Comparison of ENCODE assay signal across 22 cellular contexts in genomic region chr11:129257512-129257911, GRCh38.
"Had no signal": no experiment of that assay in that cellular context is flagged by ENCODE, and none has a peak within 500 bp of the region (broad histone marks: within the 10 kb centered on the region; RNA-seq: fewer than 3 reads in every experiment).

No MANE protein-coding gene starts in this region.

- DNase-seq: Kasumi-1, MM.1S, NCI-H1092 treated with DMSO at 0.1 percent for 48 hours, NCI-H1436, NCI-H187, NCI-H2029, NCI-H2081 treated with DMSO at 0.1 percent for 48 hours, NCI-H2171, NCI-H226, NCI-H446, NCI-H510A, NCI-H524 treated with DMSO at 0.1 percent for 48 hours, NCI-H69, NCI-H774, SHP77, SK-N-SH, SW 1271, T-cell had no signal

- H3K4me3 Mint-ChIP-seq: T-cell had no signal

- H3K9me3 Mint-ChIP-seq: IgD-negative memory B cell, T-cell had no signal

- H3K27me3 Mint-ChIP-seq: T-cell had no signal

- H3K9me3 ChIP-seq: SK-N-SH had no signal

- H3K4me1 Mint-ChIP-seq: IgD-negative memory B cell had no signal

- H3K36me3 Mint-ChIP-seq: IgD-negative memory B cell, T-cell had no signal

- FAIRE-seq: K562 had no signal

- H3K27ac ChIP-seq: KMS-11, RWPE1 had no signal

- H3K27ac Mint-ChIP-seq: IgD-negative memory B cell, T-cell had no signal

- ATAC-seq: K562, T-cell had no signal

- H3K4me3 ChIP-seq: K562 had no signal
